ENCODE assay signal across 1 cellular context in the genomic region with DNA sequence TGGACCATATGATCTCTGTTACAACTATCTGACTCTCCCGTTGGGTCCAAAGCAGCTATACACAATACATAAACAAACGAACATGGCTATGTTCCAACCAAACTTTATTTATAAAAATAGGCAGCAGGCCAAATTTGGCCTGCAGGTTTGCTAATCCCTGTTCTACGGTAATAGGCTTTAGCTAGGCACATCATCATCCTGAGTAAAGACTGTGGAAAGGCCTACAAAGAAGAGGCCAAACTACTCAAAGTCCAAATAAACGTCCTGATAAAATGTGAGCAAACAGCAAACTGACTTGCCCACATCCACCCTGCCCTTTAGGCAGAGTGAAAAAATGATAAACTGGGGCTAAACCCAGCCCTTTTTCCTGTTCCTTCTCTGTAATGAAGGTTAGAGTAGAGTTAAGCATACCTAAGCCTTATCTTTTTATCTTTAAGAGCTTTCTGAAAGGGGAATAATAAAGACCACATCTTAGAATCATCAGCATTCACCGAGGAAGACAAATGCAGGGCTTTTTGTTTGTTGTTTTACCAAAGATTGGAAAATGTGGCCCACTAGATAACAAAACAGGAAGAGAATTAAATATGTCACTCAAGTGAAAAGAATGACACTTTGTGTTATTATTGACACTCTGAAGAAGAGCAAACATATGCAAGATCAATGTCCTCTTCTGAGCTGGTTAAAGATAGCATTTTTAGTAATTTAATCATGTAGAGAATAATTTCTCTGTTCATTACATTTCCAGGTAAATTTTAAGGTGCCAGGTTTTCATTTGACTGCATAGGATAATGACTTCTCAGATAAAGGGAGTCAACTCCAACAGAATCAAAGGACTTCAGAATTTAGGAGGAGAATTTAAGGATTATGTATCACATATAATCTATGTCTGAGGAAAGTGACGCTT.
TF ChIP-seq lines count a peak whose summit lies in the region.

No MANE protein-coding gene starts in this region.

TF ChIP-seq in K562, 482 proteins besides CTCF, POLR2A, EP300 and RAD21 (continued from another document and continues in another):
- peak; percentile 38; the same call in 1 of the 2 replicates for TF ChIP-seq HMBOX1 (IDR thresholded peaks at IDR 0.05)
- TF ChIP-seq GATAD2B (IDR thresholded peaks at IDR 0.05; ENCODE audit: borderline replicate concordance), result peak; percentile 40; the same call in 1 of the 2 replicates
- peak; percentile 51; the same call in 1 of the 2 replicates for TF ChIP-seq SMARCE1 (IDR thresholded peaks at IDR 0.05)
- 0 out of 4 replicates have a peak, but pooled peaks of 1 of the 2 experiments have one; percentile 11 for TF ChIP-seq KDM1A (IDR thresholded peaks at IDR 0.05)
- TF ChIP-seq ZBTB40 (IDR thresholded peaks at IDR 0.05), result peak; percentile 80
- TF ChIP-seq ZBTB40 (CRISPR knock-in tag; IDR thresholded peaks at IDR 0.05), result no peak
- TF ChIP-seq, protein P1, sequence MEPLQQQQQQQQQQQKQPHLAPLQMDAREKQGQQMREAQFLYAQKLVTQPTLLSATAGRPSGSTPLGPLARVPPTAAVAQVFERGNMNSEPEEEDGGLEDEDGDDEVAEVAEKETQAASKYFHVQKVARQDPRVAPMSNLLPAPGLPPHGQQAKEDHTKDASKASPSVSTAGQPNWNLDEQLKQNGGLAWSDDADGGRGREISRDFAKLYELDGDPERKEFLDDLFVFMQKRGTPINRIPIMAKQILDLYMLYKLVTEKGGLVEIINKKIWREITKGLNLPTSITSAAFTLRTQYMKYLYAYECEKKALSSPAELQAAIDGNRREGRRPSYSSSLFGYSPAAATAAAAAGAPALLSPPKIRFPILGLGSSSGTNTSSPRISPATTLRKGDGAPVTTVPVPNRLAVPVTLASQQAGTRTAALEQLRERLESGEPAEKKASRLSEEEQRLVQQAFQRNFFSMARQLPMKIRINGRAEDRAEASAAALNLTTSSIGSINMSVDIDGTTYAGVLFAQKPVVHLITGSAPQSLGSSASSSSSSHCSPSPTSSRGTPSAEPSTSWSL (CRISPR knock-in tag; IDR thresholded peaks at IDR 0.05; ENCODE audit: borderline replicate concordance), result no peak
- no peak for TF ChIP-seq MCM7 (IDR thresholded peaks at IDR 0.05)
- TF ChIP-seq PKNOX1 (IDR thresholded peaks at IDR 0.05), result peak; percentile 94
- TF ChIP-seq SMARCA4 (IDR thresholded peaks at IDR 0.05), result peak; percentile 37; the same call in 1 of the 2 replicates
- peak; percentile 59; the same call in 1 of the 2 replicates for TF ChIP-seq SMARCC2 (IDR thresholded peaks at IDR 0.05; ENCODE audit: low read depth)
- TF ChIP-seq LEF1 (IDR thresholded peaks at IDR 0.05), result peak; percentile 50; the same call in 1 of the 2 replicates
- TF ChIP-seq ZNF512 (tag; IDR thresholded peaks at IDR 0.05), result no peak
- peak; percentile 73 for TF ChIP-seq SPI1 (IDR thresholded peaks at IDR 0.05; ENCODE audit: borderline replicate concordance, low read depth, low read length)
- TF ChIP-seq SOX6 (IDR thresholded peaks at IDR 0.05), result peak; percentile 93
- peak; percentile 47; the same call in 1 of the 2 replicates for TF ChIP-seq TEAD4 (IDR thresholded peaks at IDR 0.05; ENCODE audit: low read length)
- no peak for TF ChIP-seq TEAD4 (CRISPR knock-in tag; IDR thresholded peaks at IDR 0.05; ENCODE audit: borderline replicate concordance)
- TF ChIP-seq, protein P2, sequence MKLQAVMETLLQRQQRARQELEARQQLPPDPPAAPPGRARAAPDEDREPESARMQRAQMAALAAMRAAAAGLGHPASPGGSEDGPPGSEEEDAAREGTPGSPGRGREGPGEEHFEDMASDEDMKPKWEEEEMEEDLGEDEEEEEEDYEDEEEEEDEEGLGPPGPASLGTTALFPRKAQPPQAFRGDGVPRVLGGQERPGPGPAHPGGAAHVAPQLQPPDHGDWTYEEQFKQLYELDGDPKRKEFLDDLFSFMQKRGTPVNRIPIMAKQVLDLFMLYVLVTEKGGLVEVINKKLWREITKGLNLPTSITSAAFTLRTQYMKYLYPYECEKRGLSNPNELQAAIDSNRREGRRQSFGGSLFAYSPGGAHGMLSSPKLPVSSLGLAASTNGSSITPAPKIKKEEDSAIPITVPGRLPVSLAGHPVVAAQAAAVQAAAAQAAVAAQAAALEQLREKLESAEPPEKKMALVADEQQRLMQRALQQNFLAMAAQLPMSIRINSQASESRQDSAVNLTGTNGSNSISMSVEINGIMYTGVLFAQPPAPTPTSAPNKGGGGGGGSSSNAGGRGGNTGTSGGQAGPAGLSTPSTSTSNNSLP (IDR thresholded peaks at IDR 0.05; ENCODE audit: borderline replicate concordance, low read depth, low read length), result no peak
- peak; percentile 55 for TF ChIP-seq ADNP (tag; IDR thresholded peaks at IDR 0.05)
- TF ChIP-seq ZNF239 (CRISPR knock-in tag; IDR thresholded peaks at IDR 0.05), result peak; percentile 87
- peak; percentile 87 for TF ChIP-seq MEIS2 (IDR thresholded peaks at IDR 0.05; ENCODE audit: partially characterized antibody)
- TF ChIP-seq FOXA3 (CRISPR knock-in tag; conservative IDR thresholded peaks at IDR 0.05 in 1 of 2, IDR thresholded peaks at IDR 0.05 in 1 of 2), result peak in 1 of 2 experiments; percentile 41; a peak in 2 of 4 replicates
- no peak for TF ChIP-seq PHTF2 (CRISPR knock-in tag; IDR thresholded peaks at IDR 0.05)
- no peak for TF ChIP-seq ZFP36 (IDR thresholded peaks at IDR 0.05; ENCODE audit: low read depth, low read length, partially characterized antibody)
- 0 out of 2 replicates have a peak, but pooled peaks have one; percentile 21 for TF ChIP-seq ZFX (CRISPR knock-in tag; IDR thresholded peaks at IDR 0.05)
- TF ChIP-seq CBFA2T3 (IDR thresholded peaks at IDR 0.05), result peak; percentile 60; the same call in 1 of the 2 replicates
- peak; percentile 52; the same call in 1 of the 2 replicates for TF ChIP-seq DPF2 (IDR thresholded peaks at IDR 0.05)
- TF ChIP-seq MTA2 (IDR thresholded peaks at IDR 0.05; ENCODE audit: low read depth), result peak; percentile 52; the same call in 1 of the 2 replicates
- TF ChIP-seq THRA (IDR thresholded peaks at IDR 0.05), result no peak
- TF ChIP-seq ARID1B (IDR thresholded peaks at IDR 0.05), result peak; percentile 82
- TF ChIP-seq TCF3 (CRISPR knock-in tag; IDR thresholded peaks at IDR 0.05), result peak; percentile 74
- peak; percentile 54; the same call in 1 of the 2 replicates for TF ChIP-seq NFIC (IDR thresholded peaks at IDR 0.05)
- peak; percentile 30; the same call in 1 of the 2 replicates for TF ChIP-seq PBX2 (CRISPR knock-in tag; IDR thresholded peaks at IDR 0.05; ENCODE audit: low read depth)
- peak; percentile 65 for TF ChIP-seq PBX2 (tag; conservative IDR thresholded peaks at IDR 0.05; ENCODE audit: low read depth)
